Comparison of ENCODE assay signal across 8 cellular contexts in the genomic region with DNA sequence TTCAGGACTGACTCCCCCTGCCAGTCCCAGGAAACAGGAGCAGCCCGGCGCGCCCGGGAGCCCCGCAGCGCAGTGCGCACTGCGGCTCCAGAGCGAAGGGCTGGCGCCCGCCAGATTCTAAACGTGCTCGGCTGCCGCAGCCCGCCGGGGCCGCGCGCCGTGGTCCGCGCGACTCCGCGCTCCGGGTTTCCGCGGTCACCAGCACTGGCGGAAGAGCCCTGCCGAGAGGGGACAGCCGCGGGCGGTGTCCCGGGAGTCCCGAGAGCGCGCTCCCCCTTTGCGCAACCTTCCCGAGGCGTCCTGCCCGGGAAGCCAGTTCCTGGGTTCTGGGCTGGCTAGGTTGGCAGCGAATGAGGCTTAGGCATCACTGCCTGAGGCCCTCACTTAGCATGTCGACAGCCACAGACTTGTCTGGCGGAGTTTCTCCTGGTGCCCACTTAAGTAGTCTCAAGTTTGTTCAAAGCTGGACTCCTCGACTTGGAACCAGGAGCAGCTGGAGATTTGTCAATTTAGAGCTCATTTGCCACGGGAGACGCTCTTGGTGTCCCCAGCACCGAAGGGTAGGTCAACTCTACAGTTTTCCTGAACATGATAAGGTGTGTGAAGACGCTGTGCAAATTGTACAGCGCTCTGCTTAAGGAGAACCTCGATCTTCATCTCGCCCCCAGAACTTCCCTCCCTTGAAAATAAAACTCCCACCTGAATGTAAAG. TPM values are rescaled to one million over a fixed set of nuclear protein-coding genes. Genes with fewer than 3 reads are reported as not detected.
DNase-seq lines count a peak whose midpoint lies in the region; ATAC-seq and TF ChIP-seq lines count a peak whose summit lies in the region.
"Had no signal": no experiment of that assay in that cellular context is flagged by ENCODE, and none has a peak within 500 bp of the region (broad histone marks: within the 10 kb centered on the region; RNA-seq: fewer than 3 reads in every experiment).

No MANE protein-coding gene starts in this region.

- no peaks in the 10 kb centered on the region for H3K36me3 ChIP-seq in Peyer's patch
- no peaks in the 10 kb centered on the region for H3K36me3 ChIP-seq in OCI-LY7 (ENCODE audit: insufficient read depth, low read length)

- no peak overlapping the region; the same call in 1 of the 2 replicates for H3K4me2 ChIP-seq in OCI-LY7 (ENCODE audit: low read length)

- H3K27me3 Mint-ChIP-seq in nephron (ENCODE audit: low read depth) = peaks cover 65% of the 10 kb centered on the region

- H3K9me3 Mint-ChIP-seq in nephron = no peaks in the 10 kb centered on the region
- H3K9me3 Mint-ChIP-seq: stimulated activated naive CD8-positive, alpha-beta T cell treated with anti-CD3 and anti-CD28 coated beads, Interleukin-15, Interleukin-2, amounts not matched to agents 100 ng/mL and 50 ng/mL, for 24 hours had no signal

- H3K36me3 Mint-ChIP-seq in nephron (ENCODE audit: low read depth) = no peaks in the 10 kb centered on the region

- intact Hi-C loops in OCI-LY7 (cut with micrococcal nuclease; ENCODE audit: unreplicated experiment) = no loop called here

- DNase-seq in Peyer's patch = peak in 2 of 3 donors; percentile 47 to 53
- peak; percentile 25 for DNase-seq in fibroblast of mammary gland (ENCODE audit: low read depth)
- no peak for DNase-seq in OCI-LY7 (ENCODE audit: low spot score)
- DNase-seq in 8988T = no peak

- BruUV-seq in OCI-LY7 (replicated peaks; lab: Mats Ljungman, UMichigan) = no TSS peak

- ATAC-seq in GM18519 (IDR thresholded peaks at IDR 0.05; ENCODE audit: low FRiP score, unreplicated experiment) (peak; percentile 59), HG03045 (IDR thresholded peaks at IDR 0.05; ENCODE audit: unreplicated experiment) (peak; percentile 65)

- H3K27me3 ChIP-seq in Peyer's patch = peaks cover 0 to 4% of the 10 kb centered on the region in 2 donors

- H3K9me2 ChIP-seq in OCI-LY7 (ENCODE audit: insufficient read depth, low read length) = no peaks in the 10 kb centered on the region

- TF ChIP-seq CTCF in Peyer's patch (IDR thresholded peaks at IDR 0.05) (no peak), fibroblast of mammary gland (conservative IDR thresholded peaks at IDR 0.05; ENCODE audit: control insufficient read depth, insufficient read depth, low read depth, low read length) (no peak), nephron (IDR thresholded peaks at IDR 0.05; ENCODE audit: unreplicated experiment in 3 of 3) (no peak), OCI-LY7 (conservative IDR thresholded peaks at IDR 0.05; ENCODE audit: low read length) (no peak)

- CTCF ChIA-PET in OCI-LY7 (lab: Charles Lee; ENCODE audit: unreplicated experiment) = no interaction called here

- peak overlapping the region; percentile 87 to 94 (median 88) for H3K4me3 Mint-ChIP-seq in nephron
- H3K4me3 Mint-ChIP-seq: stimulated activated naive CD8-positive, alpha-beta T cell treated with anti-CD3 and anti-CD28 coated beads, Interleukin-15, Interleukin-2, amounts not matched to agents 100 ng/mL and 50 ng/mL, for 24 hours had no signal

- POLR2A ChIA-PET in OCI-LY7 (lab: Charles Lee) = interaction anchor here (0.6 to 1.8 kb wide), 3 partner anchors 16 to 89 kb away, joined by 3 to 4 read pairs (median 3); no protein-coding TSS in a partner anchor

- peak overlapping the region; percentile 82 to 94 (median 87) for H3K27ac Mint-ChIP-seq in nephron
- H3K27ac Mint-ChIP-seq: stimulated activated naive CD8-positive, alpha-beta T cell treated with anti-CD3 and anti-CD28 coated beads, Interleukin-15, Interleukin-2, amounts not matched to agents 100 ng/mL and 50 ng/mL, for 24 hours had no signal

- H3K4me1 ChIP-seq in Peyer's patch (peaks cover 0 to 23% (median 2%) of the 10 kb centered on the region in 4 donors), OCI-LY7 (ENCODE audit: insufficient read depth, low read length, poor library complexity, severe bottlenecking) (no peaks in the 10 kb centered on the region)

- peaks cover 35% of the 10 kb centered on the region for H3K4me1 Mint-ChIP-seq in nephron

- H3K27ac ChIP-seq in Peyer's patch (peak overlapping the region in 1 of 4 donors; percentile 50), OCI-LY7 (ENCODE audit: low read depth, low read length, poor library complexity, severe bottlenecking) (no peak overlapping the region)

- no peaks in the 10 kb centered on the region for H4K20me1 ChIP-seq in OCI-LY7 (ENCODE audit: insufficient read depth, low read length)

- no peaks in the 10 kb centered on the region for H3K79me2 ChIP-seq in OCI-LY7 (ENCODE audit: insufficient read depth, low read depth, low read length)

- no peak overlapping the region for H2AFZ ChIP-seq in OCI-LY7 (ENCODE audit: low read length)

- H3K9me3 ChIP-seq in Peyer's patch (no peaks in the 10 kb centered on the region), OCI-LY7 (ENCODE audit: low read length) (no peaks in the 10 kb centered on the region)

- TF ChIP-seq POLR2A in Peyer's patch (IDR thresholded peaks at IDR 0.05) = no peak

- peak overlapping the region; percentile 16 to 49 (median 34) for H3K4me3 ChIP-seq in Peyer's patch
- H3K4me3 ChIP-seq in fibroblast of mammary gland (ENCODE audit: control insufficient read depth, low read depth, low read length) = peak overlapping the region; percentile 40
- H3K4me3 ChIP-seq in OCI-LY7 (ENCODE audit: low read depth, low read length, poor library complexity, severe bottlenecking) = no peak overlapping the region

RNA-seq across cellular contexts. Expression of gene VSNL1, which starts 1.5 kb away (rescaled TPM):
- not detected for total RNA-seq in Peyer's patch
- not detected in 2 replicates for total RNA-seq in OCI-LY7 (2014; rRNA removed; shearing (Covaris generic))
- not detected in 2 replicates for total RNA-seq in OCI-LY7 (2022)

RNA-seq across cellular contexts. Expression of gene RAD51AP2, which starts 20.8 kb away (rescaled TPM):
- total RNA-seq in Peyer's patch (not detected), OCI-LY7 (2022) (0.09 TPM in 1 of 2 replicates, not detected in the other)
- 0.05 and 0.35 TPM in 2 replicates for total RNA-seq in OCI-LY7 (2014; rRNA removed; shearing (Covaris generic))

Comparison
In these comparisons a context has a peak if more than half of its experiments do, and no peak if none do; other contexts are left out.
1. DNase-seq: peak in Peyer's patch (2 of 3) and fibroblast of mammary gland (single experiment); none in OCI-LY7 (single experiment) and 8988T (single experiment).